In genomic region chr20:51447765-51448148, GRCh38 we compare ENCODE assay signal across 14 cellular contexts.
DNase-seq lines count a peak whose midpoint lies in the region; ATAC-seq, FAIRE-seq and TF ChIP-seq lines count a peak whose summit lies in the region.
"Had no signal": no experiment of that assay in that cellular context is flagged by ENCODE, and none has a peak within 500 bp of the region (broad histone marks: within the 10 kb centered on the region; RNA-seq: fewer than 3 reads in every experiment).

No MANE protein-coding gene starts in this region.

- H3K27ac Mint-ChIP-seq in activated naive CD8-positive, alpha-beta T cell = peak overlapping the region; percentile 46
- H3K27ac Mint-ChIP-seq in activated naive CD8-positive, alpha-beta T cell treated with anti-CD3 and anti-CD28 coated beads for 36 hours = no peak overlapping the region
- H3K27ac Mint-ChIP-seq in astrocyte (ENCODE audit: unreplicated experiment) (peak overlapping the region; percentile 99), natural killer cell (peak overlapping the region; percentile 68 to 79)
- H3K27ac Mint-ChIP-seq: naive B cell had no signal

- peak overlapping the region; percentile 84 for H3K9ac ChIP-seq in astrocyte (ENCODE audit: low read length)

- no peak overlapping the region for H2AFZ ChIP-seq in astrocyte (ENCODE audit: low read depth, low read length)

- H3K36me3 ChIP-seq in astrocyte (ENCODE audit: insufficient read depth, low read length) (peaks cover 2% of the 10 kb centered on the region), tibial artery (peaks cover 0 to 4% (median 0%) of the 10 kb centered on the region in 3 donors)
- H3K36me3 ChIP-seq: adrenal gland had no signal

- no peaks in the 10 kb centered on the region for H3K27me3 ChIP-seq in astrocyte (ENCODE audit: insufficient read depth, low read length)
- H3K27me3 ChIP-seq in tibial artery = no peaks in the 10 kb centered on the region
- H3K27me3 ChIP-seq: adrenal gland, dorsolateral prefrontal cortex had no signal

- no peaks in the 10 kb centered on the region for H3K9me3 Mint-ChIP-seq in activated naive CD8-positive, alpha-beta T cell (ENCODE audit: low read depth)
- no peaks in the 10 kb centered on the region for H3K9me3 Mint-ChIP-seq in activated naive CD8-positive, alpha-beta T cell treated with anti-CD3 and anti-CD28 coated beads for 36 hours
- peaks cover 2% of the 10 kb centered on the region for H3K9me3 Mint-ChIP-seq in astrocyte (ENCODE audit: unreplicated experiment)
- H3K9me3 Mint-ChIP-seq in natural killer cell = no peaks in the 10 kb centered on the region
- H3K9me3 Mint-ChIP-seq: naive B cell had no signal

- H3K4me3 Mint-ChIP-seq in activated naive CD8-positive, alpha-beta T cell = no peak overlapping the region
- no peak overlapping the region for H3K4me3 Mint-ChIP-seq in activated naive CD8-positive, alpha-beta T cell treated with anti-CD3 and anti-CD28 coated beads for 36 hours
- no peak overlapping the region for H3K4me3 Mint-ChIP-seq in astrocyte (ENCODE audit: unreplicated experiment)
- H3K4me3 Mint-ChIP-seq in natural killer cell = no peak overlapping the region
- H3K4me3 Mint-ChIP-seq: naive B cell had no signal

- H3K4me1 ChIP-seq in astrocyte (ENCODE audit: insufficient read depth, low read length) (peaks cover 28% of the 10 kb centered on the region), tibial artery (peaks cover 0 to 40% (median 31%) of the 10 kb centered on the region in 4 donors)

- H4K20me1 ChIP-seq in astrocyte (ENCODE audit: insufficient read depth, low read length) = no peaks in the 10 kb centered on the region

- TF ChIP-seq CTCF in astrocyte (IDR thresholded peaks at IDR 0.05; ENCODE audit: insufficient read depth, low read depth, low read length) (no peak), natural killer cell (IDR thresholded peaks at IDR 0.05) (no peak), tibial artery (IDR thresholded peaks at IDR 0.05) (no peak)

- H3K9me3 ChIP-seq in astrocyte (ENCODE audit: insufficient read depth, low read depth, low read length) (no peaks in the 10 kb centered on the region), tibial artery (no peaks in the 10 kb centered on the region)
- H3K9me3 ChIP-seq: adrenal gland had no signal

- H3K4me2 ChIP-seq in astrocyte (ENCODE audit: low read length) = peak overlapping the region; percentile 77

- no peaks in the 10 kb centered on the region for H3K27me3 Mint-ChIP-seq in activated naive CD8-positive, alpha-beta T cell
- H3K27me3 Mint-ChIP-seq in activated naive CD8-positive, alpha-beta T cell treated with anti-CD3 and anti-CD28 coated beads for 36 hours = no peaks in the 10 kb centered on the region
- H3K27me3 Mint-ChIP-seq in astrocyte (ENCODE audit: low read depth, unreplicated experiment) (no peaks in the 10 kb centered on the region), natural killer cell (ENCODE audit: low read depth in 2 of 2) (no peaks in the 10 kb centered on the region)
- H3K27me3 Mint-ChIP-seq: naive B cell had no signal

- H3K36me3 Mint-ChIP-seq in activated naive CD8-positive, alpha-beta T cell = peaks cover 19% of the 10 kb centered on the region
- peaks cover 50% of the 10 kb centered on the region for H3K36me3 Mint-ChIP-seq in activated naive CD8-positive, alpha-beta T cell treated with anti-CD3 and anti-CD28 coated beads for 36 hours
- H3K36me3 Mint-ChIP-seq in astrocyte (ENCODE audit: low read depth, unreplicated experiment) (peaks cover 8% of the 10 kb centered on the region), natural killer cell (peaks cover 13% of the 10 kb centered on the region)

- peak overlapping the region; percentile 94 for H3K27ac ChIP-seq in astrocyte (ENCODE audit: low read depth, low read length)
- peak overlapping the region; percentile 51 to 61 for H3K27ac ChIP-seq in tibial artery
- H3K27ac ChIP-seq: adrenal gland, dorsolateral prefrontal cortex had no signal

- FAIRE-seq in astrocyte (lab: Jason Lieb, UNC) = no peak

- no peaks in the 10 kb centered on the region for H3K79me2 ChIP-seq in astrocyte (ENCODE audit: insufficient read depth, low read length)

- peak overlapping the region; percentile 24 for H3K4me3 ChIP-seq in astrocyte (ENCODE audit: insufficient read depth, low read depth, low read length)
- no peak overlapping the region for H3K4me3 ChIP-seq in tibial artery
- H3K4me3 ChIP-seq: adrenal gland, dorsolateral prefrontal cortex had no signal

- ATAC-seq in natural killer cell = no peak
- ATAC-seq in HG03457 (IDR thresholded peaks at IDR 0.05; ENCODE audit: unreplicated experiment) = no peak
- no peak for ATAC-seq in GM18498 (IDR thresholded peaks at IDR 0.05; ENCODE audit: unreplicated experiment)

- intact Hi-C loops in natural killer cell (cut with micrococcal nuclease) = no loop called here
- intact Hi-C loops in tibial artery (cut with DNase I; ENCODE audit: low total_unique reads) = no loop called here

- DNase-seq in activated naive CD8-positive, alpha-beta T cell treated with anti-CD3 and anti-CD28 coated beads for 36 hours = no peak
- DNase-seq in astrocyte (ENCODE audit: low read depth) = no peak
- no peak for DNase-seq in natural killer cell
- no peak for DNase-seq in tibial artery
- DNase-seq in cerebellar nuclear complex (lab: John Stamatoyannopoulos, UW) = no peak
- DNase-seq: KG1, naive B cell, NCI-H1694, NCI-H524 treated with DMSO at 0.1 percent for 48 hours had no signal

- H3K4me1 Mint-ChIP-seq in activated naive CD8-positive, alpha-beta T cell (ENCODE audit: low read depth) = peaks cover 25% of the 10 kb centered on the region
- peaks cover 27% of the 10 kb centered on the region for H3K4me1 Mint-ChIP-seq in activated naive CD8-positive, alpha-beta T cell treated with anti-CD3 and anti-CD28 coated beads for 36 hours
- H3K4me1 Mint-ChIP-seq in astrocyte (ENCODE audit: low read depth, unreplicated experiment) (peaks cover 42% of the 10 kb centered on the region), natural killer cell (peaks cover 61 to 73% of the 10 kb centered on the region in 2 donors)
